In genomic region chr3:132006605-132007204, GRCh38 we compare ENCODE assay signal across 8 cellular contexts. TPM values are rescaled to one million over a fixed set of nuclear protein-coding genes. Genes with fewer than 3 reads are reported as not detected.
DNase-seq lines count a peak whose midpoint lies in the region; ATAC-seq and TF ChIP-seq lines count a peak whose summit lies in the region.

No MANE protein-coding gene starts in this region.

- peaks cover 12% of the 10 kb centered on the region; the same call in 1 of the 2 replicates for H3F3A ChIP-seq in PC-9 (ENCODE audit: insufficient read depth, low read depth)
- H3F3A ChIP-seq in smooth muscle cell (ENCODE audit: low read depth) = no peaks in the 10 kb centered on the region

- peak; percentile 38 for TF ChIP-seq CTCF in GM20000 (IDR thresholded peaks at IDR 0.05; ENCODE audit: extremely low read depth, missing control alignments)
- peak; percentile 70 for TF ChIP-seq CTCF in PC-9 (conservative IDR thresholded peaks at IDR 0.05)
- peak; percentile 47 for TF ChIP-seq CTCF in smooth muscle cell (IDR thresholded peaks at IDR 0.05; ENCODE audit: borderline replicate concordance, insufficient read depth, poor library complexity, severe bottlenecking)

- no peak for ATAC-seq in HG03432 (IDR thresholded peaks at IDR 0.05; ENCODE audit: unreplicated experiment)

- H3K36me3 ChIP-seq in PC-9 (ENCODE audit: low read depth) = no peaks in the 10 kb centered on the region
- H3K36me3 ChIP-seq in smooth muscle cell (ENCODE audit: low read depth) = no peaks in the 10 kb centered on the region

- intact Hi-C loops in PC-9 (cut with micrococcal nuclease; ENCODE audit: unreplicated experiment) = loop anchor here (10.0 kb wide), 1 partner anchor 338 kb away; no protein-coding TSS in a partner anchor

- POLR2A ChIA-PET in PC-9 (lab: Charles Lee; ENCODE audit: unreplicated experiment) = no interaction called here

- H3K4me1 ChIP-seq in PC-9 (replicated peaks; ENCODE audit: insufficient read depth) = peaks cover 40% of the 10 kb centered on the region
- H3K4me1 ChIP-seq in smooth muscle cell (ENCODE audit: low read depth) = no peaks in the 10 kb centered on the region

- H3K27ac ChIP-seq in PC-9 (no peak overlapping the region), smooth muscle cell (ENCODE audit: low read depth) (no peak overlapping the region)

- no TSS peak for BruUV-seq in PC-9 (replicated peaks; lab: Mats Ljungman, UMichigan)

- WGBS in smooth muscle cell (ENCODE audit: low lambda C conversion rate) = 25% methylated on average over 3 of the region's 3 CpGs

- H3K4me3 ChIP-seq in PC-9 (no peak overlapping the region), smooth muscle cell (no peak overlapping the region)

- H4K20me1 ChIP-seq in PC-9 (ENCODE audit: insufficient read depth) = no peaks in the 10 kb centered on the region
- no peaks in the 10 kb centered on the region for H4K20me1 ChIP-seq in smooth muscle cell (ENCODE audit: low read depth)

- no peak overlapping the region for H3K9ac ChIP-seq in smooth muscle cell (ENCODE audit: low read depth)

- DNase-seq in D341Med (ENCODE audit: low spot score) (peak; percentile 37), GM20000 (ENCODE audit: low spot score) (peak; percentile 10), PC-9 (peak in 1 of 2 experiments; percentile 33), fibroblast of peridontal ligament (ENCODE audit: extremely low read depth) (peak; percentile 48), smooth muscle cell (lab: John Stamatoyannopoulos, UW; ENCODE audit: unreplicated experiment) (no peak), NCI-H187 treated with DMSO at 0.1 percent for 48 hours (lab: John Stamatoyannopoulos, UW) (no peak), inferior parietal cortex (ENCODE audit: extremely low spot score) (no peak)

- no peaks in the 10 kb centered on the region for H3K9me3 ChIP-seq in PC-9 (ENCODE audit: insufficient read depth, low read depth)
- no peaks in the 10 kb centered on the region for H3K9me3 ChIP-seq in smooth muscle cell (replicated peaks; ENCODE audit: low read depth)

- CTCF ChIA-PET in PC-9 (lab: Charles Lee) = no interaction called here

- H3K9me2 ChIP-seq in PC-9 (ENCODE audit: insufficient read depth) = peaks cover 7% of the 10 kb centered on the region; the same call in 1 of the 2 replicates

- no peak overlapping the region for H2AFZ ChIP-seq in PC-9
- no peak overlapping the region for H2AFZ ChIP-seq in smooth muscle cell (ENCODE audit: low read depth)

- no peaks in the 10 kb centered on the region for H3K27me3 ChIP-seq in PC-9 (ENCODE audit: insufficient read depth, low read depth)
- H3K27me3 ChIP-seq in smooth muscle cell (ENCODE audit: low read depth) = no peaks in the 10 kb centered on the region

- H3K4me2 ChIP-seq in PC-9 = no peak overlapping the region
- H3K4me2 ChIP-seq in smooth muscle cell = no peak overlapping the region

- no peaks in the 10 kb centered on the region for H3K79me2 ChIP-seq in PC-9 (ENCODE audit: low read depth)
- no peaks in the 10 kb centered on the region for H3K79me2 ChIP-seq in smooth muscle cell (ENCODE audit: low read depth)

RNA-seq across cellular contexts. Expression of gene CPNE4, which starts 28.1 kb away (rescaled TPM):
- total RNA-seq in PC-9 (2021) (0.10 and 0.22 TPM in 2 replicates), smooth muscle cell (1.6 TPM in 1 of 2 replicates, not detected in the other)
- 0.05 and 0.07 TPM in 2 replicates for polyA plus RNA-seq in smooth muscle cell

Comparison
In these comparisons a context has a peak if more than half of its experiments do, and no peak if none do; other contexts are left out.
1. DNase-seq: peak in D341Med (single experiment), GM20000 (single experiment) and fibroblast of peridontal ligament (single experiment); none in smooth muscle cell (single experiment), NCI-H187 treated with DMSO at 0.1 percent for 48 hours (single experiment) and inferior parietal cortex (single experiment).
2. Peak in every context shown above with its lines, with median percentiles within 50 percentile points of each other: CTCF ChIP-seq.